ENCODE assay signal across 16 cellular contexts in the genomic region with DNA sequence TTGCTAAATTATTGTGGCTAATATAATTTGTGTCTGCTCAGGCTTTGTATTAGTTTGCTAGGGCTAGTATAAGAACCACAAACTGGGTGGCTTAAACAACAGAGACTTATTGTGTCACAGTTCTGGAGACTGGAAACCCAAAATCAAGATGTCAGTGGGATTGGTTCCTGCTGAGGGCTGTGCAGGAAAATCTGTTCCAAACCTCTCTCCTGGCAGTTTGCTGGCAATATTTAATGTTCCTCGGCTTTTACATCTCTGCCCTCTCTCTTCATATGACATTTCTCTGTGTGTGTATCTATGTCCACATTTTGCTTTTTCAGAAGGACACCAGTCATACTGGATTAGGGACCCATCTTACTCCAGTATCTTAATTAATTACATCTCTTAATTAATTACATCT.
"Had no signal": no experiment of that assay in that cellular context is flagged by ENCODE, and none has a peak within 500 bp of the region (broad histone marks: within the 10 kb centered on the region; RNA-seq: fewer than 3 reads in every experiment).

No MANE protein-coding gene starts in this region.

- H3K9me3 ChIP-seq: body of pancreas, mucosa of descending colon, testis had no signal

- H3K4me1 ChIP-seq: body of pancreas had no signal

- DNase-seq: activated CD4-positive, alpha-beta T cell treated with anti-CD3 and anti-CD28 coated beads, Interleukin-2, amount 50 U/mL, for 1 hour; activated naive CD4-positive, alpha-beta T cell treated with anti-CD3 and anti-CD28 coated beads, Interleukin-2, amount 50 U/mL, for 16 hours; activated T-cell treated with anti-CD3 and anti-CD28 coated beads for 4 hours; body of pancreas; kidney; mucosa of descending colon; natural killer cell; nucleus accumbens; SHP77; stimulated activated CD4-positive, alpha-beta T cell treated with anti-CD3 and anti-CD28 coated beads, Interleukin-2, amount 100 ng/mL, for 48 hours; stimulated activated CD8-positive, alpha-beta memory T cell treated with anti-CD3 and anti-CD28 coated beads, Interleukin-4, amount 100 ng/mL, for 48 hours; stimulated activated naive CD8-positive, alpha-beta T cell treated with anti-CD3 and anti-CD28 coated beads, Interleukin-15, Interleukin-2, amounts not matched to agents 100 U/mL and 50 U/mL, for 24 hours; T-helper 17 cell; testis had no signal

- H3K27ac ChIP-seq: body of pancreas had no signal

- H3K4me3 ChIP-seq: body of pancreas, dorsolateral prefrontal cortex, lung, mucosa of descending colon, testis had no signal

- H3K27me3 ChIP-seq: body of pancreas, dorsolateral prefrontal cortex, testis had no signal
